In genomic region chr13:81639984-81640582, GRCh38 we compare ENCODE assay signal across 9 cellular contexts.
DNase-seq lines count a peak whose midpoint lies in the region; ATAC-seq and TF ChIP-seq lines count a peak whose summit lies in the region.
"Had no signal": no experiment of that assay in that cellular context is flagged by ENCODE, and none has a peak within 500 bp of the region (broad histone marks: within the 10 kb centered on the region; RNA-seq: fewer than 3 reads in every experiment).

No MANE protein-coding gene starts in this region.

- H3K79me1 ChIP-seq in H9 (ENCODE audit: insufficient read depth, low read depth, low read length, poor library complexity, severe bottlenecking): no peaks in the 10 kb centered on the region

- H3K56ac ChIP-seq in H9 (ENCODE audit: insufficient read length, low read depth, low read length): no peak overlapping the region

- H3K36me3 ChIP-seq in RWPE2 (ENCODE audit: low read depth): no peaks in the 10 kb centered on the region
- H3K36me3 ChIP-seq: vagina had no signal

- H3K9me3 ChIP-seq in H9 (ENCODE audit: control insufficient read depth, low read depth, low read length) (no peaks in the 10 kb centered on the region), RWPE2 (ENCODE audit: severe bottlenecking) (no peaks in the 10 kb centered on the region)
- H3K9me3 ChIP-seq: vagina had no signal

- H3K14ac ChIP-seq in H9 (ENCODE audit: insufficient read depth, low read length): no peak overlapping the region

- H4K8ac ChIP-seq in H9 (replicated peaks; ENCODE audit: insufficient read length, low read depth, low read length): no peak overlapping the region

- H4K5ac ChIP-seq in H9 (ENCODE audit: insufficient read length, low read depth, low read length): no peak overlapping the region

- H3K4me1 ChIP-seq in H9 (ENCODE audit: insufficient read depth, low read length) (no peaks in the 10 kb centered on the region), RWPE2 (ENCODE audit: insufficient read depth, poor library complexity, severe bottlenecking) (no peaks in the 10 kb centered on the region)
- H3K4me1 ChIP-seq: vagina had no signal

- no peak overlapping the region for H3K4me2 ChIP-seq in H9 (ENCODE audit: insufficient read depth, insufficient read length, low read length)

- H3K4me3 Mint-ChIP-seq in H9: no peak overlapping the region

- H2BK20ac ChIP-seq in H9 (ENCODE audit: low read depth, low read length, poor library complexity, severe bottlenecking): no peak overlapping the region

- H3K4me3 ChIP-seq in RWPE2 (ENCODE audit: severe bottlenecking): no peak overlapping the region
- H3K4me3 ChIP-seq: vagina had no signal

- no peak overlapping the region for H2BK15ac ChIP-seq in H9 (ENCODE audit: low read depth, low read length)

- H3T11ph ChIP-seq in H9 (ENCODE audit: low read length): no peak overlapping the region

- no peak overlapping the region for H3K18ac ChIP-seq in H9 (ENCODE audit: insufficient read length, low read depth, low read length)

- H3K4ac ChIP-seq in H9 (ENCODE audit: low read depth, low read length): no peak overlapping the region

- no peak overlapping the region for H3K27ac ChIP-seq in H9 (ENCODE audit: insufficient read length, low read depth, low read length)
- no peak overlapping the region for H3K27ac ChIP-seq in RWPE2 (ENCODE audit: poor library complexity, severe bottlenecking)
- H3K27ac ChIP-seq: vagina had no signal

- H3K27me3 Mint-ChIP-seq in H9 (ENCODE audit: low read depth): no peaks in the 10 kb centered on the region

- H4K20me1 ChIP-seq in H9 (ENCODE audit: control insufficient read depth, insufficient read depth, insufficient read length): no peaks in the 10 kb centered on the region

- no peak for ATAC-seq in RWPE2 (ENCODE audit: low read depth)
- no peak for ATAC-seq in GM18519 (IDR thresholded peaks at IDR 0.05; ENCODE audit: low FRiP score, unreplicated experiment)
- ATAC-seq in activated CD4-positive, CD25-positive, alpha-beta regulatory T cell treated with anti-CD3 and anti-CD28 coated beads, Interleukin-2, amount 50 U/mL, for 24 hours: no peak
- no peak for ATAC-seq in HG03469 (IDR thresholded peaks at IDR 0.05; ENCODE audit: unreplicated experiment)

- peak; percentile 25 for DNase-seq in ACHN
- no peak for DNase-seq in H9
- no peak for DNase-seq in RWPE2 (ENCODE audit: low spot score)
- DNase-seq in iPS-NIHi11 (ENCODE audit: low spot score): peak; percentile 29
- no peak for DNase-seq in activated T-cell treated with anti-CD3 and anti-CD28 coated beads, Interleukin-2, amount 50 U/mL, for 48 hours

- no peak overlapping the region for H2BK120ac ChIP-seq in H9 (ENCODE audit: low read depth, low read length, poor library complexity, severe bottlenecking)

- H2AFZ ChIP-seq in H9 (ENCODE audit: low read length): no peak overlapping the region

- WGBS in H9 (ENCODE audit: extremely low coverage, insufficient read length, low lambda C conversion rate): no CpG with 5 or more reads among the region's 4 CpGs

- no peak overlapping the region for H2BK12ac ChIP-seq in H9 (ENCODE audit: insufficient read length, low read depth, low read length)

- no peak overlapping the region for H3K27ac Mint-ChIP-seq in H9

- H2AK5ac ChIP-seq in H9 (ENCODE audit: insufficient read length, low read length): no peak overlapping the region

- H3K27me3 ChIP-seq in H9 (ENCODE audit: insufficient read depth, low read length) (no peaks in the 10 kb centered on the region), RWPE2 (ENCODE audit: insufficient read depth, poor library complexity, severe bottlenecking) (no peaks in the 10 kb centered on the region)
- H3K27me3 ChIP-seq: vagina had no signal

- H3K79me2 ChIP-seq in H9 (ENCODE audit: insufficient read depth, low read length): no peaks in the 10 kb centered on the region

- no peaks in the 10 kb centered on the region for H3K23me2 ChIP-seq in H9 (ENCODE audit: insufficient read length, low read depth, low read length, poor library complexity, severe bottlenecking)

- no peak overlapping the region for H4K91ac ChIP-seq in H9 (ENCODE audit: insufficient read length, low read depth, low read length)

- H3K23ac ChIP-seq in H9 (ENCODE audit: insufficient read length, low read depth, low read length): no peak overlapping the region

- peaks cover 0 to 2% (median under 1%) of the 10 kb centered on the region in 3 experiments; a peak in 2 of 7 replicates for H3K36me3 Mint-ChIP-seq in H9 (ENCODE audit: insufficient read depth in 1 of 3, low read depth in 3 of 3)

- H2BK5ac ChIP-seq in H9 (ENCODE audit: insufficient read length, low read length): no peak overlapping the region

- peak; percentile 73 for TF ChIP-seq CTCF in H9 (conservative IDR thresholded peaks at IDR 0.05)
- TF ChIP-seq CTCF in RWPE2 (IDR thresholded peaks at IDR 0.05; ENCODE audit: poor library complexity, severe bottlenecking): peak; percentile 52

- no peak overlapping the region for H3K9ac ChIP-seq in H9 (ENCODE audit: extremely low read depth, insufficient read length, low read length)

- in situ Hi-C loops in ACHN (cut with HindIII; ENCODE audit: low pct_ligation_motif_present, low pct_unique_long_range_greater_than_20kb, low sequenced_read_pairs): no loop called here

- no peaks in the 10 kb centered on the region for H3K4me1 Mint-ChIP-seq in H9

- peaks cover 0 to 3% of the 10 kb centered on the region in 2 experiments; a peak in 3 of 5 replicates for H3K9me3 Mint-ChIP-seq in H9

Comparison
In these comparisons a context has a peak if more than half of its experiments do, and no peak if none do; other contexts are left out.
1. DNase-seq: peak in ACHN (single experiment) and iPS-NIHi11 (single experiment); none in H9 (single experiment), RWPE2 (single experiment) and activated T-cell treated with anti-CD3 and anti-CD28 coated beads, Interleukin-2, amount 50 U/mL, for 48 hours (0 of 2).